In the genomic region with DNA sequence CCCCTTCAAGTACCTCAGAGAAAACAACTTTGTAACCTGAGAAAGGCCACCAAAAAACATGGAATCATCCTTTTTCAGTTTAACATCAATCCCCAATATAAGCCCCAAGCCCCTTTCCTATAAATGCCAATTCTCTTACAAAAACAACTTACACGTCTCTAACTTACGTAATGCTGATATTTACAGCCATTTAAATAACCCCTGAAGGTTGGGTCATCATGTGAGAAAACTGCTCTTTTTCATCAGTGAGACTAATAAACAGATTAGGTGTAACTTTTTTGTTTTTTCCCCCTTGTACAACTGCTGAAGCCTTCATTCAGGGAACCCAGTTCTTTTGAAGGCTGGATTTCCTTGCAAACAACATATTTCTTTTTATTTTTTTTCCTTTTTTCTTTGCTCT, we compare ENCODE assay signal across 26 cellular contexts.
"Had no signal": no experiment of that assay in that cellular context is flagged by ENCODE, and none has a peak within 500 bp of the region (broad histone marks: within the 10 kb centered on the region; RNA-seq: fewer than 3 reads in every experiment).

No MANE protein-coding gene starts in this region.

- H3K27ac ChIP-seq: coronary artery, epithelial cell of prostate, sigmoid colon, stomach, suprapubic skin, tibial nerve had no signal

- H3K4me3 Mint-ChIP-seq: activated B cell treated with CpG ODN at 0.5 μM for 24 hours; activated CD4-positive, alpha-beta T cell treated with anti-CD3 and anti-CD28 coated beads for 36 hours; activated naive CD4-positive, alpha-beta T cell treated with anti-CD3 and anti-CD28 coated beads for 36 hours; activated naive CD8-positive, alpha-beta T cell treated with anti-CD3 and anti-CD28 coated beads, Interleukin-2, amount 10 ng/mL, durations not matched to agents 7 days and 5 days; activated T-cell treated with anti-CD3 and anti-CD28 coated beads, Interleukin-2, amount 50 U/mL, for 24 hours; memory B cell; nephron; stimulated activated memory B cell treated with anti-CD40 and anti-IgM and Interleukin-4, amounts not matched to agents 10 μg/mL and 1 μg/mL and 100 μg/mL, for 72 hours had no signal

- DNase-seq: activated B cell treated with CpG ODN at 0.5 μM for 24 hours; activated CD4-positive, alpha-beta T cell treated with anti-CD3 and anti-CD28 coated beads for 36 hours; activated CD4-positive, alpha-beta T cell treated with anti-CD3 and anti-CD28 coated beads, Interleukin-2, amount 50 U/mL, for 4 hours; activated CD8-positive, alpha-beta memory T cell treated with anti-CD3 and anti-CD28 coated beads for 24 hours; activated CD8-positive, alpha-beta memory T cell treated with anti-CD3 and anti-CD28 coated beads, Interleukin-2, amount 50 U/mL, for 4 hours; activated naive CD4-positive, alpha-beta T cell treated with anti-CD3 and anti-CD28 coated beads for 36 hours; activated naive CD8-positive, alpha-beta T cell treated with anti-CD3 and anti-CD28 coated beads, Interleukin-2, amount 10 ng/mL, durations not matched to agents 7 days and 5 days; activated T-cell treated with anti-CD3 and anti-CD28 coated beads, Interleukin-2, amount 50 U/mL, for 24 hours; amniotic stem cell; cerebellar nuclear complex; left colon; occipital lobe; retina; sigmoid colon; stimulated activated CD4-positive, alpha-beta T cell treated with anti-CD3 and anti-CD28 coated beads, Interleukin-15, amount 100 ng/mL, for 24 hours; stomach had no signal

- H3K9me3 Mint-ChIP-seq: activated B cell treated with CpG ODN at 0.5 μM for 24 hours; activated naive CD4-positive, alpha-beta T cell treated with anti-CD3 and anti-CD28 coated beads for 36 hours; activated naive CD8-positive, alpha-beta T cell treated with anti-CD3 and anti-CD28 coated beads, Interleukin-2, amount 10 ng/mL, durations not matched to agents 7 days and 5 days; activated T-cell treated with anti-CD3 and anti-CD28 coated beads, Interleukin-2, amount 50 U/mL, for 24 hours; memory B cell; nephron; stimulated activated memory B cell treated with anti-CD40 and anti-IgM and Interleukin-4, amounts not matched to agents 10 μg/mL and 1 μg/mL and 100 μg/mL, for 72 hours had no signal

- H3K27ac Mint-ChIP-seq: activated B cell treated with CpG ODN at 0.5 μM for 24 hours; activated CD4-positive, alpha-beta T cell treated with anti-CD3 and anti-CD28 coated beads for 36 hours; activated naive CD4-positive, alpha-beta T cell treated with anti-CD3 and anti-CD28 coated beads for 36 hours; activated naive CD8-positive, alpha-beta T cell treated with anti-CD3 and anti-CD28 coated beads, Interleukin-2, amount 10 ng/mL, durations not matched to agents 7 days and 5 days; activated T-cell treated with anti-CD3 and anti-CD28 coated beads, Interleukin-2, amount 50 U/mL, for 24 hours; memory B cell; nephron; progenitor cell of endocrine pancreas; stimulated activated memory B cell treated with anti-CD40 and anti-IgM and Interleukin-4, amounts not matched to agents 10 μg/mL and 1 μg/mL and 100 μg/mL, for 72 hours had no signal

- H3K9me3 ChIP-seq: sigmoid colon, stomach, suprapubic skin, tibial nerve had no signal

- FAIRE-seq: keratinocyte had no signal

- H3K27me3 Mint-ChIP-seq: activated B cell treated with CpG ODN at 0.5 μM for 24 hours; activated CD4-positive, alpha-beta T cell treated with anti-CD3 and anti-CD28 coated beads for 36 hours; activated naive CD8-positive, alpha-beta T cell treated with anti-CD3 and anti-CD28 coated beads, Interleukin-2, amount 10 ng/mL, durations not matched to agents 7 days and 5 days; activated T-cell treated with anti-CD3 and anti-CD28 coated beads, Interleukin-2, amount 50 U/mL, for 24 hours; memory B cell; progenitor cell of endocrine pancreas; stimulated activated memory B cell treated with anti-CD40 and anti-IgM and Interleukin-4, amounts not matched to agents 10 μg/mL and 1 μg/mL and 100 μg/mL, for 72 hours had no signal

- H3K4me3 ChIP-seq: coronary artery, sigmoid colon, smooth muscle cell, stomach, suprapubic skin, tibial nerve had no signal

- H3K4me2 ChIP-seq: smooth muscle cell had no signal

- H3K27me3 ChIP-seq: sigmoid colon, stomach, suprapubic skin, tibial nerve had no signal

- ATAC-seq: activated CD4-positive, alpha-beta T cell treated with anti-CD3 and anti-CD28 coated beads for 36 hours; left colon; stimulated activated memory B cell treated with anti-CD40 and anti-IgM and Interleukin-4, amounts not matched to agents 10 μg/mL and 1 μg/mL and 100 μg/mL, for 72 hours had no signal

- H3K36me3 ChIP-seq: suprapubic skin, tibial nerve had no signal
